11 cellular contexts compared by ENCODE assay signal in genomic region chr9:135098400-135099105, GRCh38. TPM values are rescaled to one million over a fixed set of nuclear protein-coding genes. Genes with fewer than 3 reads are reported as not detected.
A peak's percentile ranks its signal among the peaks of the same experiment; 100 is the strongest.
DNase-seq lines count a peak whose midpoint lies in the region; ATAC-seq and TF ChIP-seq lines count a peak whose summit lies in the region.
"Had no signal": no experiment of that assay in that cellular context is flagged by ENCODE, and none has a peak within 500 bp of the region (broad histone marks: within the 10 kb centered on the region; RNA-seq: fewer than 3 reads in every experiment).

No MANE protein-coding gene starts in this region.

- H3K27ac Mint-ChIP-seq in natural killer cell = no peak overlapping the region
- H3K27ac Mint-ChIP-seq: immature natural killer cell had no signal

- TF ChIP-seq EP300 in SK-N-SH (IDR thresholded peaks at IDR 0.05; ENCODE audit: borderline replicate concordance in 1 of 2, low read depth in 1 of 2, low read length in 1 of 2) = no peak

- H2AFZ ChIP-seq in SK-N-SH (ENCODE audit: low read depth) = no peak overlapping the region

- H3K9me3 ChIP-seq in SK-N-SH = no peaks in the 10 kb centered on the region
- H3K9me3 ChIP-seq: psoas muscle had no signal

- H3K9me2 ChIP-seq in SK-N-SH = no peaks in the 10 kb centered on the region

- no peaks in the 10 kb centered on the region for H3K27me3 ChIP-seq in SK-N-SH (ENCODE audit: insufficient read depth)

- DNase-seq in SK-N-SH (no peak), NCI-H1694 (lab: John Stamatoyannopoulos, UW) (peak; percentile 40), dermis blood vessel endothelial cell (peak; percentile 23), mucosa of gallbladder (ENCODE audit: low spot score) (peak; percentile 27), natural killer cell (no peak), NCI-H2081 treated with DMSO at 0.1 percent for 48 hours (lab: John Stamatoyannopoulos, UW) (no peak)
- DNase-seq in activated effector memory CD4-positive, alpha-beta T cell treated with Interleukin-2 at 50 U/mL for 16 hours = no peak
- DNase-seq: activated T-cell treated with anti-CD3 and anti-CD28 coated beads, Interleukin-2, amount 50 U/mL, for 1 hour; immature natural killer cell; psoas muscle had no signal

- no peak overlapping the region for H3K4me3 ChIP-seq in SK-N-SH (ENCODE audit: low read depth in 2 of 2, low read length in 1 of 2)
- H3K4me3 ChIP-seq: psoas muscle had no signal

- POLR2A ChIA-PET in SK-N-SH (lab: Yijun Ruan, JAX) = no interaction called here

- no peaks in the 10 kb centered on the region for H3F3A ChIP-seq in SK-N-SH (replicated peaks; ENCODE audit: insufficient read depth)

- TF ChIP-seq CTCF in SK-N-SH (IDR thresholded peaks at IDR 0.05) (no peak), natural killer cell (IDR thresholded peaks at IDR 0.05) (no peak)

- H3K79me2 ChIP-seq in SK-N-SH (ENCODE audit: insufficient read depth) = no peaks in the 10 kb centered on the region

- intact Hi-C loops in natural killer cell (cut with micrococcal nuclease) = loop anchor here (10.0 kb wide), 1 partner anchor 246 kb away; no protein-coding TSS in a partner anchor

- H3K27ac ChIP-seq in SK-N-SH (ENCODE audit: low read depth in 2 of 2, low read length in 1 of 2) = no peak overlapping the region
- H3K27ac ChIP-seq: psoas muscle had no signal

- no peak for ATAC-seq in SK-N-SH treated with all-trans-retinoic acid at 6 μM for 48 hours
- no peak for ATAC-seq in natural killer cell

- no peaks in the 10 kb centered on the region for H3K36me3 ChIP-seq in SK-N-SH (replicated peaks in 1 of 2; ENCODE audit: control insufficient read depth in 1 of 2, insufficient read depth in 2 of 2, low read length in 1 of 2)

- H3K27me3 Mint-ChIP-seq in natural killer cell (ENCODE audit: low read depth in 2 of 2) = peaks cover 22 to 32% of the 10 kb centered on the region in 2 donors

- CTCF ChIA-PET in SK-N-SH (lab: Yijun Ruan, JAX) = interaction anchor here (1.5 to 2.6 kb wide), 2 partner anchors 12 to 13 kb away, joined by 6 to 8 read pairs; no protein-coding TSS in a partner anchor

- no peaks in the 10 kb centered on the region for H4K20me1 ChIP-seq in SK-N-SH (ENCODE audit: insufficient read depth)

- H3K4me1 Mint-ChIP-seq in natural killer cell = no peaks in the 10 kb centered on the region
- H3K4me1 Mint-ChIP-seq: immature natural killer cell had no signal

- TF ChIP-seq RAD21 in SK-N-SH (IDR thresholded peaks at IDR 0.05; ENCODE audit: low read length) = no peak

- no peak overlapping the region for H3K4me2 ChIP-seq in SK-N-SH

- no peak overlapping the region for H3K9ac ChIP-seq in SK-N-SH

- H3K36me3 Mint-ChIP-seq in natural killer cell = no peaks in the 10 kb centered on the region
- H3K36me3 Mint-ChIP-seq: immature natural killer cell had no signal

- peaks cover 0 to 16% of the 10 kb centered on the region in 2 experiments; a peak in 2 of 4 replicates for H3K4me1 ChIP-seq in SK-N-SH (ENCODE audit: control insufficient read depth in 1 of 2, insufficient read depth in 2 of 2, low read depth in 1 of 2, low read length in 1 of 2)

- no peaks in the 10 kb centered on the region for H3K9me3 Mint-ChIP-seq in natural killer cell
- H3K9me3 Mint-ChIP-seq: immature natural killer cell had no signal

- no peak overlapping the region for H3K4me3 Mint-ChIP-seq in natural killer cell
- H3K4me3 Mint-ChIP-seq: immature natural killer cell had no signal

- 61% methylated on average over 20 of the region's 22 CpGs for WGBS in SK-N-SH (ENCODE audit: low lambda C conversion rate)

TF ChIP-seq in SK-N-SH, 30 proteins besides CTCF, POLR2A, EP300 and RAD21:
- TF ChIP-seq RCOR1 (IDR thresholded peaks at IDR 0.05; ENCODE audit: low read length) (no peak), REST (IDR thresholded peaks at IDR 0.05; ENCODE audit: low read depth, low read length) (peak; percentile 89), PBX3 (IDR thresholded peaks at IDR 0.05) (no peak)

TF ChIP-seq in SK-N-SH treated with all-trans-retinoic acid at 6 μM for 48 hours, 23 proteins besides CTCF, POLR2A, EP300 and RAD21 (continues in another document):
- TF ChIP-seq ZNF70 (CRISPR knock-in tag; IDR thresholded peaks at IDR 0.05) (no peak), TCF4 (CRISPR knock-in tag; IDR thresholded peaks at IDR 0.05; ENCODE audit: borderline replicate concordance) (no peak), ZFP30 (CRISPR knock-in tag; IDR thresholded peaks at IDR 0.05) (no peak), CSDC2 (CRISPR knock-in tag; IDR thresholded peaks at IDR 0.05) (no peak), ISL1 (CRISPR knock-in tag; IDR thresholded peaks at IDR 0.05) (no peak), ZNF8 (CRISPR knock-in tag; IDR thresholded peaks at IDR 0.05) (no peak), TSHZ2 (CRISPR knock-in tag; IDR thresholded peaks at IDR 0.05) (no peak), GLIS3 (CRISPR knock-in tag; IDR thresholded peaks at IDR 0.05) (no peak), RARB (CRISPR knock-in tag; IDR thresholded peaks at IDR 0.05) (no peak), ESRRG (CRISPR knock-in tag; IDR thresholded peaks at IDR 0.05) (no peak), ARNTL (CRISPR knock-in tag; IDR thresholded peaks at IDR 0.05; ENCODE audit: borderline replicate concordance, low read depth) (no peak), BACH2 (CRISPR knock-in tag; IDR thresholded peaks at IDR 0.05; ENCODE audit: borderline replicate concordance) (no peak), CSRNP3 (CRISPR knock-in tag; IDR thresholded peaks at IDR 0.05) (no peak), PATZ1 (CRISPR knock-in tag; IDR thresholded peaks at IDR 0.05; ENCODE audit: borderline replicate concordance) (no peak), ZC3H10 (CRISPR knock-in tag; IDR thresholded peaks at IDR 0.05) (no peak), PPARA (CRISPR knock-in tag; IDR thresholded peaks at IDR 0.05; ENCODE audit: borderline replicate concordance) (no peak), ZFP3 (CRISPR knock-in tag; IDR thresholded peaks at IDR 0.05) (no peak)

RNA-seq across cellular contexts. Expression of gene OLFM1, which starts 11.1 kb away (rescaled TPM):
- 13.3 and 15.9 TPM in 2 replicates for polyA plus RNA-seq in SK-N-SH (2012; rRNA removed)
- polyA plus RNA-seq in SK-N-SH (2012; cell fraction: cytosol; rRNA removed) = 16.6 and 17.2 TPM in 2 replicates
- polyA plus RNA-seq in SK-N-SH (2012; cell fraction: nucleus; rRNA removed) = 6.9 and 7.5 TPM in 2 replicates
- total RNA-seq in dermis blood vessel endothelial cell = 6.5 and 17.2 TPM in 2 replicates
- total RNA-seq in mucosa of gallbladder = 13.4 TPM
- under 1 TPM in 1 of 3 donors, not detected in 2; 0.18 TPM for total RNA-seq in natural killer cell
- polyA plus RNA-seq: immature natural killer cell had no signal

Comparison
In these comparisons a context has a peak if more than half of its experiments do, and no peak if none do; other contexts are left out.
1. DNase-seq: peak in NCI-H1694 (single experiment), dermis blood vessel endothelial cell (single experiment) and mucosa of gallbladder (single experiment); none in SK-N-SH (single experiment), natural killer cell (single experiment), NCI-H2081 treated with DMSO at 0.1 percent for 48 hours (single experiment) and activated effector memory CD4-positive, alpha-beta T cell treated with Interleukin-2 at 50 U/mL for 16 hours (single experiment).